Comparison of ENCODE assay signal across 8 cellular contexts in the genomic region with DNA sequence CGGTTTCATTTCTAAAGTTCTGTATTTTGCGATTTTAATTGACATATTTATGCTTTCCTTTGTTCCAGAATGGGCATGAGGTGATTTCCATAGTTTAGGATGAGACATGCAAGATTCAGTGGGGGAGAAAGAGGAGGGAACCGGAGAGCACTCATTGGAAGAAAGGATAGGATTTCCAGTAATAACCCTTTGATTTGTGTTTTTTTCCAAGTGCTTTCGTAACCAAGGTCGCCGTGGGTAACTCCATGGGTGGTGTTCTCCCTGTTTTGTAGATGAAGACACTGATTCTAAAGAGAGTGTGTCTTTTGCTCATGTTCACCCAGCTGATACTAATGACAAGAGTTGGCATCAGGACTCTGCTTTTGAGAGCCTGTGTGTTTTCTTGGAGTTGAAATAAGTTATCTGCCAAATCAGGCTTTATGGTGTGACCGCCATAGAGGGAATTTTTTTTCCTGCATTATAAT.
DNase-seq lines count a peak whose midpoint lies in the region; ATAC-seq and TF ChIP-seq lines count a peak whose summit lies in the region.

No MANE protein-coding gene starts in this region.

- no peak overlapping the region for H3K27ac Mint-ChIP-seq in WTC11

- H3K27ac ChIP-seq in gastrocnemius medialis: peak overlapping the region; percentile 84 to 91 (median 90)

- no peaks in the 10 kb centered on the region for H3K27me3 Mint-ChIP-seq in WTC11 (ENCODE audit: low read depth)

- no peak for TF ChIP-seq POLR2A in gastrocnemius medialis (IDR thresholded peaks at IDR 0.05)

- H3K9me3 Mint-ChIP-seq in WTC11: peaks cover 7% of the 10 kb centered on the region

- H3K4me1 ChIP-seq in gastrocnemius medialis: peaks cover 74 to 75% of the 10 kb centered on the region in 2 donors

- H3K27me3 ChIP-seq in gastrocnemius medialis: no peaks in the 10 kb centered on the region

- in situ Hi-C loops in gastrocnemius medialis (cut with MboI; ENCODE audit: low sequenced_read_pairs in 4 of 4): no loop called here

- ATAC-seq in gastrocnemius medialis: no peak
- ATAC-seq in WTC11: no peak
- no peak for ATAC-seq in GM21723 (IDR thresholded peaks at IDR 0.05; ENCODE audit: unreplicated experiment)
- no peak for ATAC-seq in HG03196 (IDR thresholded peaks at IDR 0.05; ENCODE audit: unreplicated experiment)

- H3K4me1 Mint-ChIP-seq in WTC11: peaks cover 8% of the 10 kb centered on the region

- DNase-seq in EH (ENCODE audit: low read depth) (peak; percentile 74), RPMI7951 (ENCODE audit: low read depth) (peak; percentile 75), fibroblast of peridontal ligament (ENCODE audit: extremely low read depth) (peak; percentile 86), gastrocnemius medialis (no peak), NCI-H82 treated with DMSO at 0.1 percent for 48 hours (lab: John Stamatoyannopoulos, UW; ENCODE audit: unreplicated experiment) (no peak), WTC11 (ENCODE audit: low spot score) (no peak)

- intact Hi-C loops in gastrocnemius medialis (cut with DNase I; ENCODE audit: low total_unique reads): no loop called here

- CTCF ChIA-PET in WTC11 (lab: Charles Lee): interaction anchor here (1.5 kb wide), 1 partner anchor 14 kb away, joined by 3 read pairs; no protein-coding TSS in a partner anchor

- no peak overlapping the region for H3K4me3 ChIP-seq in gastrocnemius medialis

- no peaks in the 10 kb centered on the region for H3K9me3 ChIP-seq in gastrocnemius medialis

- H3K36me3 Mint-ChIP-seq in WTC11: no peaks in the 10 kb centered on the region

- no peak overlapping the region for H3K4me3 Mint-ChIP-seq in WTC11

- POLR2A ChIA-PET in WTC11 (lab: Charles Lee): no interaction called here

- no peak for TF ChIP-seq CTCF in gastrocnemius medialis (IDR thresholded peaks at IDR 0.05 in 4 of 5, conservative IDR thresholded peaks at IDR 0.05 in 1 of 5)
- no peak for TF ChIP-seq CTCF in WTC11 (IDR thresholded peaks at IDR 0.05)

- H3K36me3 ChIP-seq in gastrocnemius medialis: no peaks in the 10 kb centered on the region

TF ChIP-seq in WTC11, 78 proteins besides CTCF, POLR2A, EP300 and RAD21:
- TF ChIP-seq, protein P1, sequence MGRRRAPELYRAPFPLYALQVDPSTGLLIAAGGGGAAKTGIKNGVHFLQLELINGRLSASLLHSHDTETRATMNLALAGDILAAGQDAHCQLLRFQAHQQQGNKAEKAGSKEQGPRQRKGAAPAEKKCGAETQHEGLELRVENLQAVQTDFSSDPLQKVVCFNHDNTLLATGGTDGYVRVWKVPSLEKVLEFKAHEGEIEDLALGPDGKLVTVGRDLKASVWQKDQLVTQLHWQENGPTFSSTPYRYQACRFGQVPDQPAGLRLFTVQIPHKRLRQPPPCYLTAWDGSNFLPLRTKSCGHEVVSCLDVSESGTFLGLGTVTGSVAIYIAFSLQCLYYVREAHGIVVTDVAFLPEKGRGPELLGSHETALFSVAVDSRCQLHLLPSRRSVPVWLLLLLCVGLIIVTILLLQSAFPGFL (CRISPR knock-in tag; IDR thresholded peaks at IDR 0.05; ENCODE audit: borderline replicate concordance): no peak
- no peak for TF ChIP-seq RELA (CRISPR knock-in tag; IDR thresholded peaks at IDR 0.05; ENCODE audit: borderline replicate concordance)
- TF ChIP-seq ATF1 (CRISPR knock-in tag; IDR thresholded peaks at IDR 0.05): no peak
- no peak for TF ChIP-seq NFATC4 (CRISPR knock-in tag; IDR thresholded peaks at IDR 0.05)

Comparison
In these comparisons a context has a peak if more than half of its experiments do, and no peak if none do; other contexts are left out.
1. DNase-seq: peak in EH (single experiment), RPMI7951 (single experiment) and fibroblast of peridontal ligament (single experiment); none in gastrocnemius medialis (0 of 2), NCI-H82 treated with DMSO at 0.1 percent for 48 hours (single experiment) and WTC11 (single experiment).